Comparison of ENCODE assay signal across 8 cellular contexts in genomic region chr19:19366691-19367396, GRCh38. TPM values are rescaled to one million over a fixed set of nuclear protein-coding genes. Genes with fewer than 3 reads are reported as not detected.
A peak's percentile ranks its signal among the peaks of the same experiment; 100 is the strongest.
DNase-seq lines count a peak whose midpoint lies in the region; ATAC-seq and TF ChIP-seq lines count a peak whose summit lies in the region.

No MANE protein-coding gene starts in this region.

- POLR2A ChIA-PET in OCI-LY7 (lab: Charles Lee): no interaction called here

- H2BK5ac ChIP-seq in neuronal stem cell (ENCODE audit: low read length): no peak overlapping the region

- H3K4me2 ChIP-seq in OCI-LY7 (ENCODE audit: low read length) (peak overlapping the region; percentile 67), neuronal stem cell (ENCODE audit: insufficient read depth, low read length, poor library complexity, severe bottlenecking) (no peak overlapping the region)

- intact Hi-C loops in OCI-LY7 (cut with micrococcal nuclease; ENCODE audit: unreplicated experiment): loop anchor here (1.0 kb wide), 2 partner anchors 40 to 123 kb away; no protein-coding TSS in a partner anchor

- H3K9me3 ChIP-seq in OCI-LY7 (ENCODE audit: low read length) (no peaks in the 10 kb centered on the region), neuronal stem cell (replicated peaks in 1 of 2; ENCODE audit: control insufficient read depth in 2 of 2, insufficient read depth in 1 of 2, low read depth in 1 of 2, low read length in 2 of 2) (no peaks in the 10 kb centered on the region)

- H2AK5ac ChIP-seq in neuronal stem cell (ENCODE audit: low read depth, low read length): no peak overlapping the region

- no peak overlapping the region for H4K91ac ChIP-seq in neuronal stem cell (ENCODE audit: low read depth, low read length, poor library complexity)

- H3K79me1 ChIP-seq in neuronal stem cell (ENCODE audit: low read depth, low read length): peaks cover 2% of the 10 kb centered on the region

- H3K27me3 ChIP-seq in neuronal stem cell (ENCODE audit: control insufficient read depth in 3 of 3, insufficient read depth in 3 of 3, low read depth in 1 of 3, low read length in 3 of 3): no peaks in the 10 kb centered on the region

- no peaks in the 10 kb centered on the region for H3K9me2 ChIP-seq in OCI-LY7 (ENCODE audit: insufficient read depth, low read length)

- H3K4me1 ChIP-seq in OCI-LY7 (ENCODE audit: insufficient read depth, low read length, poor library complexity, severe bottlenecking) (peaks cover 27% of the 10 kb centered on the region), neuronal stem cell (ENCODE audit: control insufficient read depth in 2 of 2, insufficient read depth in 1 of 2, low read depth in 1 of 2, low read length in 2 of 2) (peaks cover 1 to 4% of the 10 kb centered on the region in 2 donors)

- BruUV-seq in OCI-LY7 (replicated peaks; lab: Mats Ljungman, UMichigan): no TSS peak

- peak overlapping the region; percentile 90 for H2AFZ ChIP-seq in OCI-LY7 (ENCODE audit: low read length)
- peak overlapping the region; percentile 85 for H2AFZ ChIP-seq in neuronal stem cell (ENCODE audit: low read length)

- H3K18ac ChIP-seq in neuronal stem cell (ENCODE audit: low read length): peak overlapping the region; percentile 2

- H2BK12ac ChIP-seq in neuronal stem cell (ENCODE audit: low read length): no peak overlapping the region

- H4K20me1 ChIP-seq in OCI-LY7 (ENCODE audit: insufficient read depth, low read length): no peaks in the 10 kb centered on the region

- peak; percentile 64 to 68 for DNase-seq in AML-193 (lab: John Stamatoyannopoulos, UW)
- peak in 65 of 76 experiments; percentile 23 to 83 (median 56) for DNase-seq in HUDEP-2 (lab: John Stamatoyannopoulos, UW; ENCODE audit: unreplicated experiment in 76 of 76)
- DNase-seq in OCI-LY7 (ENCODE audit: low spot score): peak; percentile 92
- DNase-seq in activated T-cell treated with anti-CD3 and anti-CD28 coated beads for 48 hours (ENCODE audit: low read depth): peak; percentile 76
- peak; percentile 54 for DNase-seq in fibroblast of gingiva (ENCODE audit: low read depth)
- peak; percentile 57 for DNase-seq in neuronal stem cell (ENCODE audit: low spot score)
- DNase-seq in superior temporal gyrus (ENCODE audit: extremely low spot score): peak; percentile 55

- H3K9ac ChIP-seq in neuronal stem cell (ENCODE audit: low read depth, low read length, poor library complexity): no peak overlapping the region

- no peak overlapping the region for H2BK120ac ChIP-seq in neuronal stem cell (ENCODE audit: low read depth, low read length)

- no peaks in the 10 kb centered on the region for H3K79me2 ChIP-seq in OCI-LY7 (ENCODE audit: insufficient read depth, low read depth, low read length)

- CTCF ChIA-PET in OCI-LY7 (lab: Charles Lee; ENCODE audit: unreplicated experiment): interaction anchor here (0.7 to 1.1 kb wide), 2 partner anchors 38 to 124 kb away, joined by 3 to 5 read pairs; partner anchors contain the start of gene GATAD2A

- H3K27ac ChIP-seq in OCI-LY7 (ENCODE audit: low read depth, low read length, poor library complexity, severe bottlenecking) (peak overlapping the region; percentile 43), neuronal stem cell (replicated peaks; ENCODE audit: low read length) (no peak overlapping the region)

- no peak overlapping the region for H3K4ac ChIP-seq in neuronal stem cell (ENCODE audit: low read length)

- H2BK15ac ChIP-seq in neuronal stem cell (ENCODE audit: low read length): no peak overlapping the region

- peak overlapping the region; percentile 50 for H3K4me3 ChIP-seq in OCI-LY7 (ENCODE audit: low read depth, low read length, poor library complexity, severe bottlenecking)
- no peak overlapping the region for H3K4me3 ChIP-seq in neuronal stem cell (ENCODE audit: low read length in 2 of 2)

- peak; percentile 71 for ATAC-seq in GM19035 (IDR thresholded peaks at IDR 0.05; ENCODE audit: unreplicated experiment)

- H4K8ac ChIP-seq in neuronal stem cell (ENCODE audit: low read depth, low read length): no peak overlapping the region

- no CpG with 5 or more reads among the region's 12 CpGs for WGBS in neuronal stem cell (ENCODE audit: extremely low coverage in 2 of 2, insufficient read length in 2 of 2, insufficient replicate concordance in 1 of 2), 2 donors

- no peak overlapping the region for H3K14ac ChIP-seq in neuronal stem cell (ENCODE audit: low read length)

- H3K36me3 ChIP-seq in OCI-LY7 (ENCODE audit: insufficient read depth, low read length) (no peaks in the 10 kb centered on the region), neuronal stem cell (replicated peaks in 1 of 2; ENCODE audit: control insufficient read depth in 2 of 2, insufficient read depth in 2 of 2, low read length in 2 of 2) (no peaks in the 10 kb centered on the region)

- no peak overlapping the region for H3K23ac ChIP-seq in neuronal stem cell (ENCODE audit: low read depth, low read length, poor library complexity)

- TF ChIP-seq CTCF in OCI-LY7 (conservative IDR thresholded peaks at IDR 0.05; ENCODE audit: low read length): peak; percentile 97

RNA-seq across cellular contexts. Expression of gene GATAD2A, which starts 38.6 kb away (rescaled TPM):
- 62.8 and 73.4 TPM in 2 replicates for total RNA-seq in OCI-LY7 (2014; rRNA removed; shearing (Covaris generic))
- 126 and 156 TPM in 2 replicates for total RNA-seq in OCI-LY7 (2022)
- polyA plus RNA-seq in neuronal stem cell (2013, experiment 1 of 2): 59.3 TPM
- polyA plus RNA-seq in neuronal stem cell (2013, experiment 2 of 2): 61.3 TPM

RNA-seq across cellular contexts. Expression of gene MAU2, which starts 46.2 kb away (rescaled TPM):
- 31.9 and 58.7 TPM in 2 replicates for total RNA-seq in OCI-LY7 (2014; rRNA removed; shearing (Covaris generic))
- total RNA-seq in OCI-LY7 (2022): 81.7 and 103 TPM in 2 replicates
- polyA plus RNA-seq in neuronal stem cell (2013, experiment 1 of 2): 17.0 TPM
- 17.6 TPM for polyA plus RNA-seq in neuronal stem cell (2013, experiment 2 of 2)

RNA-seq across cellular contexts. Expression of gene SUGP1, which starts 46.5 kb away (rescaled TPM):
- total RNA-seq in OCI-LY7 (2014; rRNA removed; shearing (Covaris generic)): 34.6 and 37.9 TPM in 2 replicates
- 61.4 and 64.2 TPM in 2 replicates for total RNA-seq in OCI-LY7 (2022)
- 53.3 TPM for polyA plus RNA-seq in neuronal stem cell (2013, experiment 1 of 2)
- 55.9 TPM for polyA plus RNA-seq in neuronal stem cell (2013, experiment 2 of 2)
